ENCODE assay signal across 30 cellular contexts in the genomic region with DNA sequence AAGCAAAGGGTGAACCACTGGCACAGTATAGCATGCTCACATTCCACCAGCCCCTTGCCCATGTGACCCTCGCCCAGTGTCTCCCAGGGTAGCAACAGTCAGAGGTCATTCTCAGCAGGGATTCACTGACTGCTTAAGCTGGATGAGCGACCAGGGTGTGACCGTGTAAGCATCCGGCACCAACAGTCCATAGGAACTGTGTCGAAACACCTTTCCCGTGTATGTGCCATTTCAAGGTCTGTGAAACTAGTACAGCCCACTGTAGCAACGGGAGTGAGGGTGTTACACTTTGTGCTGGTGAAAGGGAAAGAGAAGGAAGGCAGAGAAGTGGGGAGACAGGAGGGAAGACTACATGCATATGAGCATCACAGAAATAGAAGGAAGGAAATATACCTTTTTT. TPM values are rescaled to one million over a fixed set of nuclear protein-coding genes. Genes with fewer than 3 reads are reported as not detected.
A peak's percentile ranks its signal among the peaks of the same experiment; 100 is the strongest.
DNase-seq lines count a peak whose midpoint lies in the region; ATAC-seq, FAIRE-seq and TF ChIP-seq lines count a peak whose summit lies in the region.
"Had no signal": no experiment of that assay in that cellular context is flagged by ENCODE, and none has a peak within 500 bp of the region (broad histone marks: within the 10 kb centered on the region; RNA-seq: fewer than 3 reads in every experiment).

No MANE protein-coding gene starts in this region.

- no peak for TF ChIP-seq EP300 in A549 (IDR thresholded peaks at IDR 0.05)
- TF ChIP-seq EP300 in K562 (IDR thresholded peaks at IDR 0.05; ENCODE audit: low read length), result no peak

- ATAC-seq in A549 (peak in 1 of 2 experiments; percentile 27; a peak in 2 of 6 replicates), HCT116 (no peak), K562 (no peak)
- ATAC-seq: lower lobe of right lung, natural killer cell had no signal

- H3K27me3 Mint-ChIP-seq in progenitor cell of endocrine pancreas, result no peaks in the 10 kb centered on the region
- H3K27me3 Mint-ChIP-seq: activated CD4-positive, alpha-beta T cell treated with anti-CD3 and anti-CD28 coated beads, Interleukin-2, amount 10 ng/mL, durations not matched to agents 24 days and 14 days; activated naive CD8-positive, alpha-beta T cell treated with anti-CD3 and anti-CD28 coated beads, Interleukin-2, amount 10 ng/mL, durations not matched to agents 7 days and 5 days had no signal

- H3K9ac ChIP-seq in HCT116 (ENCODE audit: low read length) (no peak overlapping the region), K562 (ENCODE audit: insufficient read depth in 1 of 2, low read depth in 2 of 2, low read length in 2 of 2) (no peak overlapping the region; a peak in 1 of 4 replicates)

- H3K4me2 ChIP-seq in A549, result peak overlapping the region; percentile 32; the same call in 2 of the 3 replicates
- peak overlapping the region; percentile 38 for H3K4me2 ChIP-seq in HCT116 (ENCODE audit: low read length)
- no peak overlapping the region for H3K4me2 ChIP-seq in K562 (ENCODE audit: insufficient read depth, low read length)

- WGBS in A549 (ENCODE audit: missing lambda C conversion rate), result 62% methylated on average over 7 of the region's 7 CpGs
- WGBS in K562 (ENCODE audit: insufficient coverage, low coverage, missing lambda C conversion rate), result 6% methylated on average over 7 of the region's 7 CpGs

- H3K9me3 Mint-ChIP-seq in progenitor cell of endocrine pancreas (ENCODE audit: low read depth), result no peaks in the 10 kb centered on the region
- H3K9me3 Mint-ChIP-seq: activated CD4-positive, alpha-beta T cell treated with anti-CD3 and anti-CD28 coated beads, Interleukin-2, amount 10 ng/mL, durations not matched to agents 24 days and 14 days; activated naive CD8-positive, alpha-beta T cell treated with anti-CD3 and anti-CD28 coated beads, Interleukin-2, amount 10 ng/mL, durations not matched to agents 7 days and 5 days; H9; natural killer cell had no signal

- H3K9me3 ChIP-seq in A549 (no peaks in the 10 kb centered on the region), HCT116 (ENCODE audit: control insufficient read depth in 1 of 2, insufficient read depth in 1 of 2, low read depth in 1 of 2, low read length in 2 of 2) (no peaks in the 10 kb centered on the region), K562 (replicated peaks; ENCODE audit: control insufficient read depth, insufficient read depth, low read depth, low read length) (no peaks in the 10 kb centered on the region)
- H3K9me3 ChIP-seq: ascending aorta, lower lobe of right lung, testis had no signal

- H3K36me3 ChIP-seq in HCT116 (ENCODE audit: control insufficient read depth in 1 of 2, insufficient read depth in 2 of 2, low read length in 2 of 2) (no peaks in the 10 kb centered on the region), K562 (ENCODE audit: control insufficient read depth, insufficient read depth, low read length) (no peaks in the 10 kb centered on the region)
- H3K36me3 ChIP-seq: ascending aorta, lower lobe of right lung had no signal

- TF ChIP-seq CTCF in A549 (IDR thresholded peaks at IDR 0.05), result no peak
- TF ChIP-seq CTCF in HCT116 (IDR thresholded peaks at IDR 0.05 in 2 of 3, conservative IDR thresholded peaks at IDR 0.05 in 1 of 3; ENCODE audit: borderline replicate concordance in 1 of 3, insufficient read depth in 1 of 3, low read depth in 2 of 3, low read length in 2 of 3), result no peak
- TF ChIP-seq CTCF in K562 (IDR thresholded peaks at IDR 0.05 in 2 of 3, conservative IDR thresholded peaks at IDR 0.05 in 1 of 3; ENCODE audit: insufficient read depth in 2 of 3, low read depth in 1 of 3, low read length in 3 of 3), result no peak
- no peak for TF ChIP-seq CTCF in progenitor cell of endocrine pancreas (IDR thresholded peaks at IDR 0.05; ENCODE audit: unreplicated experiment)

- H3K4me3 Mint-ChIP-seq in progenitor cell of endocrine pancreas (ENCODE audit: low read depth), result no peak overlapping the region
- H3K4me3 Mint-ChIP-seq: activated CD4-positive, alpha-beta T cell treated with anti-CD3 and anti-CD28 coated beads, Interleukin-2, amount 10 ng/mL, durations not matched to agents 24 days and 14 days; activated naive CD8-positive, alpha-beta T cell treated with anti-CD3 and anti-CD28 coated beads, Interleukin-2, amount 10 ng/mL, durations not matched to agents 7 days and 5 days; H9; natural killer cell had no signal

- H2AFZ ChIP-seq in HCT116 (ENCODE audit: low read depth, low read length, poor library complexity, severe bottlenecking) (no peak overlapping the region), K562 (ENCODE audit: low read depth, low read length) (no peak overlapping the region)

- H3K27me3 ChIP-seq in HCT116 (ENCODE audit: insufficient read depth, low read length) (no peaks in the 10 kb centered on the region), K562 (ENCODE audit: control insufficient read depth in 2 of 2, insufficient read depth in 2 of 2, low read length in 2 of 2) (peaks cover 21 to 55% of the 10 kb centered on the region in 2 experiments)
- H3K27me3 ChIP-seq: ascending aorta, testis had no signal

- peaks cover 13% of the 10 kb centered on the region for H3K4me1 Mint-ChIP-seq in progenitor cell of endocrine pancreas (ENCODE audit: low read depth)

- no peaks in the 10 kb centered on the region for H3K79me2 ChIP-seq in HCT116 (ENCODE audit: insufficient read depth, low read length)
- no peaks in the 10 kb centered on the region for H3K79me2 ChIP-seq in K562 (ENCODE audit: control insufficient read depth, insufficient read depth, low read length)

- POLR2A ChIA-PET in A549 (lab: Yijun Ruan, JAX), result interaction anchor here (0.6 kb wide), 1 partner anchor 1557 kb away, joined by 5 read pairs; the partner anchor contains the start of gene KLHL12
- POLR2A ChIA-PET in HCT116 (lab: Charles Lee), result no interaction called here
- POLR2A ChIA-PET in K562 (lab: Yijun Ruan, JAX), result interaction anchor here (1.3 kb wide), 1 partner anchor 18 kb away, joined by 3 read pairs; no protein-coding TSS in a partner anchor

- H3K4me1 ChIP-seq in A549, result peaks cover 25% of the 10 kb centered on the region
- peaks cover 45 to 66% of the 10 kb centered on the region in 2 experiments for H3K4me1 ChIP-seq in HCT116 (ENCODE audit: control insufficient read depth in 1 of 2, insufficient read depth in 2 of 2, low read length in 2 of 2)
- H3K4me1 ChIP-seq in K562 (replicated peaks in 1 of 2; ENCODE audit: control insufficient read depth in 2 of 2, insufficient read depth in 2 of 2, low read length in 2 of 2), result peaks cover 0 to 4% of the 10 kb centered on the region in 2 experiments; a peak in 2 of 5 replicates

- H3K36me3 Mint-ChIP-seq in progenitor cell of endocrine pancreas (ENCODE audit: insufficient read depth), result peaks cover 4% of the 10 kb centered on the region
- H3K36me3 Mint-ChIP-seq: natural killer cell had no signal

- no peak for TF ChIP-seq POLR2A in A549 (IDR thresholded peaks at IDR 0.05; ENCODE audit: low read length)
- no peak for TF ChIP-seq POLR2A in HCT116 (IDR thresholded peaks at IDR 0.05; ENCODE audit: borderline replicate concordance, extremely low read depth, insufficient read depth, insufficient read length)
- TF ChIP-seq POLR2A in K562 (conservative IDR thresholded peaks at IDR 0.05), result no peak

- peak overlapping the region; percentile 38 for H3K27ac Mint-ChIP-seq in progenitor cell of endocrine pancreas
- H3K27ac Mint-ChIP-seq: activated CD4-positive, alpha-beta T cell treated with anti-CD3 and anti-CD28 coated beads, Interleukin-2, amount 10 ng/mL, durations not matched to agents 24 days and 14 days; activated naive CD8-positive, alpha-beta T cell treated with anti-CD3 and anti-CD28 coated beads, Interleukin-2, amount 10 ng/mL, durations not matched to agents 7 days and 5 days; H9; natural killer cell had no signal

- RAD21 ChIA-PET in HCT116 (lab: Charles Lee; ENCODE audit: low non-redundant PET in 1 of 2, low total read pairs in 2 of 2, uncharacterized antibody in 2 of 2, unreplicated experiment in 2 of 2), result no interaction called here

- no peaks in the 10 kb centered on the region for H4K20me1 ChIP-seq in HCT116 (ENCODE audit: insufficient read depth)
- H4K20me1 ChIP-seq in K562 (replicated peaks; ENCODE audit: control insufficient read depth, insufficient read depth, low read length), result no peaks in the 10 kb centered on the region

- TF ChIP-seq RAD21 in A549 (conservative IDR thresholded peaks at IDR 0.05 in 1 of 2, IDR thresholded peaks at IDR 0.05 in 1 of 2) (no peak), HCT116 (IDR thresholded peaks at IDR 0.05; ENCODE audit: low read depth) (no peak), K562 (CRISPR knock-in tag; conservative IDR thresholded peaks at IDR 0.05 in 1 of 2, IDR thresholded peaks at IDR 0.05 in 1 of 2) (no peak)

- no peak overlapping the region for H3K4me3 ChIP-seq in A549
- no peak overlapping the region for H3K4me3 ChIP-seq in HCT116 (replicated peaks in 1 of 2; ENCODE audit: low read depth in 1 of 2, low read length in 2 of 2)
- H3K4me3 ChIP-seq in K562, result no peak overlapping the region
- H3K4me3 ChIP-seq: ascending aorta, lower lobe of right lung, testis had no signal

- H3K27ac ChIP-seq in A549 (0 out of 6 replicates have a peak overlapping the region, but pooled peaks of 1 of the 2 experiments have one; percentile 27), HCT116 (ENCODE audit: low read depth, low read length) (no peak overlapping the region), K562 (ENCODE audit: extremely low read depth, low read depth, low read length) (no peak overlapping the region)
- H3K27ac ChIP-seq: ascending aorta, lower lobe of right lung, testis, VCaP had no signal

- FAIRE-seq in A549 (lab: Jason Lieb, UNC) (no peak), K562 (lab: Jason Lieb, UNC) (no peak)
- FAIRE-seq: colon, G401.6, islet of Langerhans, urothelium cell line had no signal

- no peak for DNase-seq in A549 (ENCODE audit: low read depth in 1 of 2, low spot score in 1 of 2)
- DNase-seq in HCT116 (ENCODE audit: low read depth, low spot score), result no peak
- no peak for DNase-seq in K562 (ENCODE audit: extremely low read depth in 1 of 4, low spot score in 3 of 4)
- no peak for DNase-seq in progenitor cell of endocrine pancreas (ENCODE audit: low spot score, unreplicated experiment)
- DNase-seq in cerebellar cortex (ENCODE audit: low spot score), result no peak
- no peak for DNase-seq in NCI-H748 (lab: John Stamatoyannopoulos, UW; ENCODE audit: unreplicated experiment)
- no peak for DNase-seq in NCI-H1930 (lab: John Stamatoyannopoulos, UW)
- DNase-seq: activated CD4-positive, alpha-beta T cell treated with anti-CD3 and anti-CD28 coated beads, Interleukin-2, amount 10 ng/mL, durations not matched to agents 24 days and 14 days; activated gamma-delta T cell; activated naive CD8-positive, alpha-beta T cell treated with anti-CD3 and anti-CD28 coated beads, Interleukin-2, amount 10 ng/mL, durations not matched to agents 7 days and 5 days; COR-L47; DMS79; effector CD8-positive, alpha-beta T cell; H9; Kasumi-1; lower lobe of right lung; natural killer cell; NCI-H1417 treated with DMSO at 0.1 percent for 48 hours; NCI-H2081; NCI-H2227 treated with DMSO at 0.1 percent for 48 hours; NCI-H774; stimulated activated naive CD4-positive, alpha-beta T cell; T1000; testis had no signal

- no peaks in the 10 kb centered on the region for H3K9me2 ChIP-seq in HCT116 (ENCODE audit: insufficient read depth)

- intact Hi-C loops in HCT116 (cut with micrococcal nuclease), result no loop called here
- intact Hi-C loops in K562 (cut with micrococcal nuclease), result no loop called here

- no TSS peak for BruUV-seq in HCT116 (replicated peaks; lab: Mats Ljungman, UMichigan)
- BruUV-seq in K562 (replicated peaks; lab: Mats Ljungman, UMichigan), result no TSS peak

- no peaks in the 10 kb centered on the region for H3K9me1 ChIP-seq in K562 (ENCODE audit: control insufficient read depth, insufficient read depth, low read length)

- in situ Hi-C loops in K562 (cut with MboI), result no loop called here

- CTCF ChIA-PET in A549 (lab: Yijun Ruan, JAX), result interaction anchor here (1.3 to 2.5 kb wide), 2 partner anchors 10 to 52 kb away, joined by 5 to 9 read pairs; no protein-coding TSS in a partner anchor
- CTCF ChIA-PET in HCT116 (lab: Charles Lee), result no interaction called here
- CTCF ChIA-PET in K562 (lab: Yijun Ruan, JAX; ENCODE audit: low intra/inter-chr PET ratio), result no interaction called here

RNA-seq across cellular contexts. Expression of gene PIK3C2B, which starts 10.8 kb away (rescaled TPM):
- 9.2 and 13.0 TPM in 2 replicates for polyA plus RNA-seq in A549 (2011; rRNA removed)
- 10.0 and 12.9 TPM in 2 replicates for polyA plus RNA-seq in A549 (2012; cell fraction: cytosol; rRNA removed)
- polyA plus RNA-seq in A549 (2012; cell fraction: nucleus; rRNA removed), result 23.4 and 28.2 TPM in 2 replicates
- 9.0 to 9.7 TPM (median 9.4 TPM) in 3 replicates for polyA plus RNA-seq in A549 (2017; fragmentation: RNase III; extraction: RNeasy Plus Mini Kit Qiagen cat#74134 plus additional on column Dnase treatment)
- polyA minus RNA-seq in A549 (2011; rRNA and poly(A)+ RNA removed), result 25.3 and 29.0 TPM in 2 replicates
- total RNA-seq in HCT116 (2021; ENCODE audit: unreplicated experiment), result 17.4 TPM
- polyA plus RNA-seq in HCT116 (2012), result 6.9 and 8.9 TPM in 2 replicates
- total RNA-seq in K562 (2011; cell fraction: chromatin; rRNA removed; ENCODE audit: low replicate concordance), result 1.7 and 12.0 TPM in 2 replicates
- 2.2 and 6.7 TPM in 2 replicates for total RNA-seq in K562 (2011; cell fraction: nucleolus; rRNA removed)
- total RNA-seq in K562 (2011; cell fraction: nucleoplasm; rRNA removed), result 2.1 and 2.4 TPM in 2 replicates
- 0.95 and 1.6 TPM in 2 replicates for total RNA-seq in K562 (2014; rRNA removed)
- total RNA-seq in K562 (2014; rRNA removed; fragmentation: Illumina TruSeq; extraction: Trizol), result 0.61 and 0.62 TPM in 2 replicates
- total RNA-seq in K562 (2015; rRNA removed; fragmentation: Illumina TruSeq; extraction: Trizol), result 0.34 and 0.72 TPM in 2 replicates
- 1.8 and 2.9 TPM in 2 replicates for total RNA-seq in K562 (2021)
- 1.1 and 4.0 TPM in 2 replicates for polyA plus RNA-seq in K562 (2011; rRNA removed)
- polyA plus RNA-seq in K562 (2011; cell fraction: cytosol; rRNA removed), result 2.0 and 3.0 TPM in 2 replicates
- 3.8 and 3.9 TPM in 2 replicates for polyA plus RNA-seq in K562 (2011; cell fraction: nucleus; rRNA removed)
- 1.4 and 2.8 TPM in 2 replicates for polyA plus RNA-seq in K562 (2012)
- polyA plus RNA-seq in K562 (2014; fragmentation: Illumina TruSeq; extraction: Trizol), result 0.55 and 0.82 TPM in 2 replicates
- under 1 TPM; 0.10 to 0.27 TPM for polyA plus RNA-seq in K562 (2014; fragmentation: Nextera tagmentation; extraction: Ambion mirVana)
- polyA plus RNA-seq in K562 (2014; rRNA removed), result 0.27 and 0.65 TPM in 2 replicates
- polyA minus RNA-seq in K562 (2011; rRNA and poly(A)+ RNA removed), result 3.3 and 3.9 TPM in 2 replicates
- 2.7 and 7.7 TPM in 2 replicates for polyA minus RNA-seq in K562 (2011; cell fraction: cytosol; rRNA and poly(A)+ RNA removed)
- 3.1 and 6.1 TPM in 2 replicates for polyA minus RNA-seq in K562 (2011; cell fraction: nucleus; rRNA and poly(A)+ RNA removed)
- total RNA-seq in progenitor cell of endocrine pancreas, result 62.2 and 62.7 TPM in 2 replicates

RNA-seq across cellular contexts. Expression of gene MDM4, which starts 32.4 kb away (rescaled TPM):
- polyA plus RNA-seq in A549 (2011; rRNA removed), result 38.9 and 48.9 TPM in 2 replicates
- 2.7 and 3.4 TPM in 2 replicates for polyA plus RNA-seq in A549 (2012; cell fraction: cytosol; rRNA removed)
- 11.4 and 22.1 TPM in 2 replicates for polyA plus RNA-seq in A549 (2012; cell fraction: nucleus; rRNA removed)
- polyA plus RNA-seq in A549 (2017; fragmentation: RNase III; extraction: RNeasy Plus Mini Kit Qiagen cat#74134 plus additional on column Dnase treatment), result 4.6 to 5.7 TPM (median 5.7 TPM) in 3 replicates
- polyA minus RNA-seq in A549 (2011; rRNA and poly(A)+ RNA removed), result 55.7 and 61.1 TPM in 2 replicates
- 79.5 TPM for total RNA-seq in HCT116 (2021; ENCODE audit: unreplicated experiment)
- 12.9 and 14.7 TPM in 2 replicates for polyA plus RNA-seq in HCT116 (2012)
- total RNA-seq in K562 (2011; cell fraction: chromatin; rRNA removed; ENCODE audit: low replicate concordance), result 237 and 644 TPM in 2 replicates
- total RNA-seq in K562 (2011; cell fraction: nucleolus; rRNA removed), result 117 and 136 TPM in 2 replicates
- total RNA-seq in K562 (2011; cell fraction: nucleoplasm; rRNA removed), result 249 and 386 TPM in 2 replicates
- total RNA-seq in K562 (2014; rRNA removed), result 21.2 and 24.6 TPM in 2 replicates
- 40.6 and 53.0 TPM in 2 replicates for total RNA-seq in K562 (2014; rRNA removed; fragmentation: Illumina TruSeq; extraction: Trizol)
- 32.2 and 33.4 TPM in 2 replicates for total RNA-seq in K562 (2015; rRNA removed; fragmentation: Illumina TruSeq; extraction: Trizol)
- total RNA-seq in K562 (2021), result 55.9 and 61.7 TPM in 2 replicates
- 41.2 and 46.7 TPM in 2 replicates for polyA plus RNA-seq in K562 (2011; rRNA removed)
- polyA plus RNA-seq in K562 (2011; cell fraction: cytosol; rRNA removed), result 5.9 and 16.5 TPM in 2 replicates
- polyA plus RNA-seq in K562 (2011; cell fraction: nucleus; rRNA removed), result 63.1 and 81.2 TPM in 2 replicates
- polyA plus RNA-seq in K562 (2012), result 5.2 and 7.5 TPM in 2 replicates
- 10.0 TPM in 2 replicates for polyA plus RNA-seq in K562 (2014; fragmentation: Illumina TruSeq; extraction: Trizol)
- polyA plus RNA-seq in K562 (2014; fragmentation: Nextera tagmentation; extraction: Ambion mirVana), result 10 to 100 TPM in 1 of 2 experiments, 1 to 10 TPM in 1; 3.3 to 11.1 TPM
- 17.9 and 22.6 TPM in 2 replicates for polyA plus RNA-seq in K562 (2014; rRNA removed)
- polyA minus RNA-seq in K562 (2011; rRNA and poly(A)+ RNA removed), result 171 and 249 TPM in 2 replicates
- 15.7 and 26.6 TPM in 2 replicates for polyA minus RNA-seq in K562 (2011; cell fraction: cytosol; rRNA and poly(A)+ RNA removed)
- polyA minus RNA-seq in K562 (2011; cell fraction: nucleus; rRNA and poly(A)+ RNA removed), result 120 and 165 TPM in 2 replicates
- 123 and 127 TPM in 2 replicates for total RNA-seq in progenitor cell of endocrine pancreas
